ENCODE assay signal across 2 cellular contexts in genomic region chr7:116075351-116076145, GRCh38.
TF ChIP-seq lines count a peak whose summit lies in the region.

No MANE protein-coding gene starts in this region.

TF ChIP-seq in HepG2, 621 proteins besides CTCF, POLR2A, EP300 and RAD21:
- TF ChIP-seq NFE2L2 (IDR thresholded peaks at IDR 0.05; ENCODE audit: low read length), result peak; percentile 38
- TF ChIP-seq ZNF446 (CRISPR knock-in tag; IDR thresholded peaks at IDR 0.05), result no peak
TF ChIP-seq in HepG2: peak in this region for 1.

TF ChIP-seq in endothelial cell of umbilical vein, 7 proteins besides CTCF, POLR2A, EP300 and RAD21:
- no peak for TF ChIP-seq FOS (IDR thresholded peaks at IDR 0.05; ENCODE audit: borderline replicate concordance, insufficient read depth, low read length)
- TF ChIP-seq POLR2AphosphoS5 (IDR thresholded peaks at IDR 0.05; ENCODE audit: insufficient read depth, low read depth, low read length), result no peak
- TF ChIP-seq JUN (IDR thresholded peaks at IDR 0.05; ENCODE audit: borderline replicate concordance, insufficient read depth, insufficient read length, low read depth), result no peak
- TF ChIP-seq EZH2 (IDR thresholded peaks at IDR 0.05; ENCODE audit: borderline replicate concordance, low read depth, low read length, severe bottlenecking), result no peak
- no peak for TF ChIP-seq MYC (IDR thresholded peaks at IDR 0.05; ENCODE audit: low read depth, low read length)
- TF ChIP-seq GATA2 (IDR thresholded peaks at IDR 0.05; ENCODE audit: insufficient read depth, insufficient read length, low read depth, low read length), result no peak
- TF ChIP-seq MAX (IDR thresholded peaks at IDR 0.05; ENCODE audit: insufficient read depth, insufficient read length), result no peak
